Comparison of ENCODE assay signal across 18 cellular contexts in genomic region chr22:25545117-25545516, GRCh38. TPM values are rescaled to one million over a fixed set of nuclear protein-coding genes. Genes with fewer than 3 reads are reported as not detected.
DNase-seq lines count a peak whose midpoint lies in the region; ATAC-seq lines count a peak whose summit lies in the region.
"Had no signal": no experiment of that assay in that cellular context is flagged by ENCODE, and none has a peak within 500 bp of the region (broad histone marks: within the 10 kb centered on the region; RNA-seq: fewer than 3 reads in every experiment).

No MANE protein-coding gene starts in this region.

- intact Hi-C loops in dendritic cell treated with granulocyte-macrophage colony-stimulating factor and Interleukin-4, amounts not matched to agents 40 ng/mL and 50 ng/mL, for 4 days (cut with micrococcal nuclease): loop anchor here (2.0 to 10.0 kb wide), 4 partner anchors 22 to 230 kb away; no protein-coding TSS in a partner anchor

- H3K4me1 Mint-ChIP-seq in dendritic cell treated with granulocyte-macrophage colony-stimulating factor and Interleukin-4, amounts not matched to agents 40 ng/mL and 50 ng/mL, for 4 days (ENCODE audit: low read depth): peaks cover 76% of the 10 kb centered on the region
- peaks cover 36 to 52% (median 47%) of the 10 kb centered on the region in 3 donors for H3K4me1 Mint-ChIP-seq in naive B cell
- H3K4me1 Mint-ChIP-seq in stimulated activated naive B cell treated with anti-CD40 and anti-IgM and Interleukin-4, amounts not matched to agents 10 μg/mL and 1 μg/mL and 100 μg/mL, for 72 hours: peaks cover 45 to 62% of the 10 kb centered on the region in 2 donors

- H3K9me3 ChIP-seq in MG63: no peaks in the 10 kb centered on the region

- H3K27me3 ChIP-seq in MG63: no peaks in the 10 kb centered on the region
- H3K27me3 ChIP-seq: BLaER1 treated with 17β-estradiol and CSF1 and Interleukin-3, amounts not matched to agents 10 nM and 100 nM had no signal

- no peaks in the 10 kb centered on the region for H3K9me3 Mint-ChIP-seq in dendritic cell treated with granulocyte-macrophage colony-stimulating factor and Interleukin-4, amounts not matched to agents 40 ng/mL and 50 ng/mL, for 4 days
- peaks cover 0 to 3% (median 0%) of the 10 kb centered on the region in 7 donors for H3K9me3 Mint-ChIP-seq in naive B cell
- H3K9me3 Mint-ChIP-seq in stimulated activated naive B cell treated with anti-CD40 and anti-IgM and Interleukin-4, amounts not matched to agents 10 μg/mL and 1 μg/mL and 100 μg/mL, for 72 hours: peaks cover 0 to 4% of the 10 kb centered on the region in 2 donors
- H3K9me3 Mint-ChIP-seq: CD8-positive, alpha-beta T cell had no signal

- no peaks in the 10 kb centered on the region for H3K36me3 ChIP-seq in MG63
- H3K36me3 ChIP-seq: BLaER1 treated with 17β-estradiol and CSF1 and Interleukin-3, amounts not matched to agents 10 nM and 100 nM had no signal

- ATAC-seq in naive B cell (ENCODE audit: low read depth in 2 of 2): no peak
- ATAC-seq in stimulated activated naive B cell treated with anti-CD40 and anti-IgM and Interleukin-4, amounts not matched to agents 10 μg/mL and 1 μg/mL and 100 μg/mL, for 72 hours (replicated peaks): no peak
- ATAC-seq: CD8-positive, alpha-beta T cell; HCT116 had no signal

- H3K36me3 Mint-ChIP-seq in dendritic cell treated with granulocyte-macrophage colony-stimulating factor and Interleukin-4, amounts not matched to agents 40 ng/mL and 50 ng/mL, for 4 days (ENCODE audit: low read depth): no peaks in the 10 kb centered on the region
- peaks cover 0 to 4% of the 10 kb centered on the region in 2 donors for H3K36me3 Mint-ChIP-seq in naive B cell
- peaks cover 0 to 2% of the 10 kb centered on the region in 2 donors for H3K36me3 Mint-ChIP-seq in stimulated activated naive B cell treated with anti-CD40 and anti-IgM and Interleukin-4, amounts not matched to agents 10 μg/mL and 1 μg/mL and 100 μg/mL, for 72 hours
- H3K36me3 Mint-ChIP-seq: CD8-positive, alpha-beta T cell had no signal

- H3K4me3 ChIP-seq in MG63: no peak overlapping the region
- H3K4me3 ChIP-seq: BLaER1 treated with 17β-estradiol and CSF1 and Interleukin-3, amounts not matched to agents 10 nM and 100 nM had no signal

- H3K27ac ChIP-seq in caudate nucleus (ENCODE audit: low read depth, low read length): no peak overlapping the region

- H3K27ac Mint-ChIP-seq in dendritic cell treated with granulocyte-macrophage colony-stimulating factor and Interleukin-4, amounts not matched to agents 40 ng/mL and 50 ng/mL, for 4 days: peak overlapping the region; percentile 74
- H3K27ac Mint-ChIP-seq in naive B cell: peak overlapping the region in 2 of 6 donors; percentile 52 to 80
- H3K27ac Mint-ChIP-seq in stimulated activated naive B cell treated with anti-CD40 and anti-IgM and Interleukin-4, amounts not matched to agents 10 μg/mL and 1 μg/mL and 100 μg/mL, for 72 hours: peak overlapping the region; percentile 38
- H3K27ac Mint-ChIP-seq: CD8-positive, alpha-beta T cell; HFFc6 had no signal

- no peak overlapping the region for H3K4me3 Mint-ChIP-seq in dendritic cell treated with granulocyte-macrophage colony-stimulating factor and Interleukin-4, amounts not matched to agents 40 ng/mL and 50 ng/mL, for 4 days
- peak overlapping the region in 5 of 8 donors; percentile 38 to 64 (median 57) for H3K4me3 Mint-ChIP-seq in naive B cell
- H3K4me3 Mint-ChIP-seq in stimulated activated naive B cell treated with anti-CD40 and anti-IgM and Interleukin-4, amounts not matched to agents 10 μg/mL and 1 μg/mL and 100 μg/mL, for 72 hours: no peak overlapping the region
- H3K4me3 Mint-ChIP-seq: CD8-positive, alpha-beta T cell; HFFc6 had no signal

- H3K27me3 Mint-ChIP-seq in dendritic cell treated with granulocyte-macrophage colony-stimulating factor and Interleukin-4, amounts not matched to agents 40 ng/mL and 50 ng/mL, for 4 days: peaks cover 2% of the 10 kb centered on the region
- no peaks in the 10 kb centered on the region for H3K27me3 Mint-ChIP-seq in naive B cell
- H3K27me3 Mint-ChIP-seq in stimulated activated naive B cell treated with anti-CD40 and anti-IgM and Interleukin-4, amounts not matched to agents 10 μg/mL and 1 μg/mL and 100 μg/mL, for 72 hours: no peaks in the 10 kb centered on the region
- H3K27me3 Mint-ChIP-seq: B cell had no signal

- DNase-seq in NCI-H69 (lab: John Stamatoyannopoulos, UW) (peak; percentile 68), naive B cell (no peak), MG63 (no peak), mucosa of gallbladder (ENCODE audit: low spot score) (no peak), globus pallidus (ENCODE audit: low spot score) (no peak), caudate nucleus (lab: John Stamatoyannopoulos, UW) (no peak)
- no peak for DNase-seq in stimulated activated naive B cell treated with anti-CD40 and anti-IgM and Interleukin-4, amounts not matched to agents 10 μg/mL and 1 μg/mL and 100 μg/mL, for 72 hours
- DNase-seq: Calu3; CD8-positive, alpha-beta T cell; DMS79 treated with DMSO at 0.1 percent for 48 hours; GF-D8; GOT3; H7; HFFc6 had no signal

RNA-seq across cellular contexts. Expression of gene GRK3, which starts 19.4 kb away (rescaled TPM):
- polyA plus RNA-seq in naive B cell (ENCODE audit: low read depth in 6 of 6): 10 to 100 TPM in 5 of 6 donors, 1 to 10 TPM in 1; 5.9 to 18.8 (median 12.9) TPM
- 0.02 and 1.3 TPM in 2 replicates for total RNA-seq in MG63 (2014; rRNA removed; shearing (Covaris generic); ENCODE audit: low replicate concordance)
- 7.3 TPM for total RNA-seq in mucosa of gallbladder

Comparison
In these comparisons a context has a peak if more than half of its experiments do, and no peak if none do; other contexts are left out.
1. H3K4me3 Mint-ChIP-seq: peak in naive B cell (5 of 8); none in dendritic cell treated with granulocyte-macrophage colony-stimulating factor and Interleukin-4, amounts not matched to agents 40 ng/mL and 50 ng/mL, for 4 days (single experiment) and stimulated activated naive B cell treated with anti-CD40 and anti-IgM and Interleukin-4, amounts not matched to agents 10 μg/mL and 1 μg/mL and 100 μg/mL, for 72 hours (0 of 2).